Comparison of ENCODE assay signal across 1 cellular context in genomic region chr10:110859206-110859946, GRCh38.
TF ChIP-seq lines count a peak whose summit lies in the region.

No MANE protein-coding gene starts in this region.

TF ChIP-seq in SK-N-SH treated with all-trans-retinoic acid at 6 μM for 48 hours, 23 proteins besides CTCF, POLR2A, EP300 and RAD21 (continued from another document):
- TF ChIP-seq POU6F1 (CRISPR knock-in tag; IDR thresholded peaks at IDR 0.05; ENCODE audit: borderline replicate concordance, low read depth) (no peak), ZNF565 (CRISPR knock-in tag; conservative IDR thresholded peaks at IDR 0.05; ENCODE audit: low read depth) (no peak), SNAI2 (CRISPR knock-in tag; IDR thresholded peaks at IDR 0.05) (no peak)
- TF ChIP-seq, protein P1, sequence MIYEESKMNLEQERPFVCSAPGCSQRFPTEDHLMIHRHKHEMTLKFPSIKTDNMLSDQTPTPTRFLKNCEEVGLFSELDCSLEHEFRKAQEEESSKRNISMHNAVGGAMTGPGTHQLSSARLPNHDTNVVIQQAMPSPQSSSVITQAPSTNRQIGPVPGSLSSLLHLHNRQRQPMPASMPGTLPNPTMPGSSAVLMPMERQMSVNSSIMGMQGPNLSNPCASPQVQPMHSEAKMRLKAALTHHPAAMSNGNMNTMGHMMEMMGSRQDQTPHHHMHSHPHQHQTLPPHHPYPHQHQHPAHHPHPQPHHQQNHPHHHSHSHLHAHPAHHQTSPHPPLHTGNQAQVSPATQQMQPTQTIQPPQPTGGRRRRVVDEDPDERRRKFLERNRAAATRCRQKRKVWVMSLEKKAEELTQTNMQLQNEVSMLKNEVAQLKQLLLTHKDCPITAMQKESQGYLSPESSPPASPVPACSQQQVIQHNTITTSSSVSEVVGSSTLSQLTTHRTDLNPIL (CRISPR knock-in tag; IDR thresholded peaks at IDR 0.05; ENCODE audit: low read depth): no peak
